Comparison of ENCODE assay signal across 8 cellular contexts in genomic region chr5:113294341-113295110, GRCh38.
DNase-seq lines count a peak whose midpoint lies in the region; ATAC-seq and FAIRE-seq lines count a peak whose summit lies in the region.

No MANE protein-coding gene starts in this region.

- no peaks in the 10 kb centered on the region for H3K36me3 ChIP-seq in mesodermal cell (ENCODE audit: control insufficient read depth, insufficient read depth, low read length)

- no peaks in the 10 kb centered on the region for H3K9me3 ChIP-seq in mesodermal cell (ENCODE audit: control insufficient read depth, low read length)

- ATAC-seq in GM18861 (IDR thresholded peaks at IDR 0.05; ENCODE audit: unreplicated experiment) (peak; percentile 83), HG03064 (IDR thresholded peaks at IDR 0.05; ENCODE audit: low read depth, unreplicated experiment) (peak; percentile 95)

- FAIRE-seq in endometrium (lab: Jason Lieb, UNC): peak; percentile 73

- peak overlapping the region; percentile 64 for H3K27ac ChIP-seq in mesodermal cell (ENCODE audit: low read depth, low read length, severe bottlenecking)

- peak overlapping the region; percentile 79 for H3K4me3 ChIP-seq in mesodermal cell (ENCODE audit: extremely low read depth, insufficient read depth, low read length, poor library complexity, severe bottlenecking)

- WGBS in mesodermal cell (ENCODE audit: insufficient coverage in 2 of 2), 2 experiments: 0% methylated on average over 52 to 57 of the region's 59 CpGs

- DNase-seq in A172 (ENCODE audit: low spot score): peak; percentile 75
- DNase-seq in NCI-H748 (lab: John Stamatoyannopoulos, UW; ENCODE audit: unreplicated experiment): peak; percentile 63
- peak; percentile 25 for DNase-seq in activated CD8-positive, alpha-beta memory T cell treated with anti-CD3 and anti-CD28 coated beads, Interleukin-2, amount 50 U/mL, for 1 hour (ENCODE audit: extremely low read depth)
- peak; percentile 49 for DNase-seq in stimulated activated CD8-positive, alpha-beta memory T cell treated with anti-CD3 and anti-CD28 coated beads, Interleukin-15, amount 100 ng/mL, for 1 hour (ENCODE audit: low read depth)

- peaks cover 13% of the 10 kb centered on the region for H3K4me1 ChIP-seq in mesodermal cell (ENCODE audit: control insufficient read depth, insufficient read depth, low read length, poor library complexity, severe bottlenecking)

Comparison
In these comparisons a context has a peak if more than half of its experiments do, and no peak if none do; other contexts are left out.
1. Peak in every context shown above with its lines: DNase-seq, ATAC-seq, H3K4me3 ChIP-seq and H3K27ac ChIP-seq.
2. DNase-seq: peak in every context shown above with its lines; median percentile 75 in A172; 63 in NCI-H748; 49 in stimulated activated CD8-positive, alpha-beta memory T cell treated with anti-CD3 and anti-CD28 coated beads, Interleukin-15, amount 100 ng/mL, for 1 hour; 25 in activated CD8-positive, alpha-beta memory T cell treated with anti-CD3 and anti-CD28 coated beads, Interleukin-2, amount 50 U/mL, for 1 hour.